In the genomic region with DNA sequence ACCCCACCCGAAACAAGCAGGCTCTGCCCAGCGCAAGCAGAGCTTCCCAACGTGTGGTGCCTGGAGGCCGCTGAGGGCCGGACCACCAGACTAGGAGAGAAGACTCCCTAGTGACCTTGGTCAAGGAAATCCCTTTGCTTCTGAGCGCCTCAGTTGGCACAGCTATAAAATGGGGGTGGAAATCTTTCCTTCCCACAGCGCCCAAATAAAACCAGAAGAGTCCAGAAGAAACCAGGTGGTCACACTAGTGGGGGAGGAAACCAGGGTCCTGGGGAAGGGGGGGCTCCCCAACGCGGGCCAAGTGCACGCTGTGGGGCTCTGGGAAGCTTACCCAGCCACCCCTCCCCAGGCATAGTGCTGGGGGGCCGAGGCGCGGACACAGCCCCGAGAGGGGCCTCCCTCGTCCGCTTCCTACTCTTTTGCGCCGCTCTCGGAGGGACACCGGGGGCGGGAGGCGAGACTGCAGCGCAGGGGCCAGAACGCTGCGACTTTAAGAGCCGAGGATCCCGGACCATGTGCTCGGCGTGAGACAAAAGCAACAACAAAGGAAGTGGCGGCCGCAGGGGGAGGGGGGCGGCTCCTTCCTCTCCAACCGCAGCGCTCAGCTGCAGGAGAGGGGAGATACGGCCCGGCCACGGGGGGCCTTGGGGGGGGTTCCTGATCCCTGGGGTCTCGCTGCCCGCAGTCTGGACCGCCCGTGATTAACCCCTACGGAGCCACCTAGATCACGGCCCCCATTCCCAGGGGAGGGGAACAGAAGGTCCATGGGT, we compare ENCODE assay signal across 1 cellular context.
A peak's percentile ranks its signal among the peaks of the same experiment; 100 is the strongest.
TF ChIP-seq lines count a peak whose summit lies in the region.

No MANE protein-coding gene starts in this region.

TF ChIP-seq in K562, 482 proteins besides CTCF, POLR2A, EP300 and RAD21 (continued from another document and continues in another):
- TF ChIP-seq STAT6 (CRISPR knock-in tag; IDR thresholded peaks at IDR 0.05) (no peak), ESRRA (IDR thresholded peaks at IDR 0.05; ENCODE audit: borderline replicate concordance, low read depth) (peak; percentile 77), PHF8 (IDR thresholded peaks at IDR 0.05; ENCODE audit: borderline replicate concordance, low read length) (peak; percentile 31; the same call in 1 of the 2 replicates), MEIS2 (IDR thresholded peaks at IDR 0.05; ENCODE audit: partially characterized antibody) (no peak), SIN3A (IDR thresholded peaks at IDR 0.05; ENCODE audit: borderline replicate concordance in 2 of 2, control insufficient read depth in 1 of 2, low read depth in 2 of 2, low read length in 2 of 2) (peak; percentile 73 to 80; a peak in 2 of 4 replicates), SAFB (IDR thresholded peaks at IDR 0.05; ENCODE audit: borderline replicate concordance, low read depth, low read length) (no peak), ZBTB2 (IDR thresholded peaks at IDR 0.05) (no peak), ZNF644 (tag; IDR thresholded peaks at IDR 0.05; ENCODE audit: low read depth) (no peak), MAZ (CRISPR knock-in tag; conservative IDR thresholded peaks at IDR 0.05 in 1 of 2, IDR thresholded peaks at IDR 0.05 in 1 of 2) (peak in 1 of 2 experiments; percentile 61; a peak in 2 of 4 replicates), CCAR2 (IDR thresholded peaks at IDR 0.05; ENCODE audit: low read depth, low read length) (no peak), CREBBP (IDR thresholded peaks at IDR 0.05; ENCODE audit: low read depth, low read length) (no peak), E2F1 (CRISPR knock-in tag; IDR thresholded peaks at IDR 0.05) (no peak), SMAD1 (IDR thresholded peaks at IDR 0.05; ENCODE audit: low read depth, low read length, partially characterized antibody) (no peak), ZNF561 (CRISPR knock-in tag; conservative IDR thresholded peaks at IDR 0.05) (no peak), TBP (optimal IDR thresholded peaks at IDR 0.05; ENCODE audit: low read depth, low read length) (peak; percentile 58), ZC3H8 (IDR thresholded peaks at IDR 0.05) (no peak), ZNF75A (CRISPR knock-in tag; IDR thresholded peaks at IDR 0.05) (no peak), BRF1 (IDR thresholded peaks at IDR 0.05; ENCODE audit: borderline replicate concordance, extremely low read depth, insufficient read length) (no peak), ZBTB11 (CRISPR knock-in tag; IDR thresholded peaks at IDR 0.05) (no peak), ZNF395 (CRISPR knock-in tag; IDR thresholded peaks at IDR 0.05) (no peak), ATF3 (IDR thresholded peaks at IDR 0.05) (no peak), ATF3 (CRISPR knock-in tag; conservative IDR thresholded peaks at IDR 0.05) (no peak), COPS2 (conservative IDR thresholded peaks at IDR 0.05) (no peak), SRSF7 (optimal IDR thresholded peaks at IDR 0.05; ENCODE audit: low read depth, low read length) (no peak), TAF9B (IDR thresholded peaks at IDR 0.05; ENCODE audit: partially characterized antibody) (no peak), MCM3 (IDR thresholded peaks at IDR 0.05) (no peak), SIN3B (IDR thresholded peaks at IDR 0.05; ENCODE audit: low read depth) (no peak), ZNF121 (CRISPR knock-in tag; conservative IDR thresholded peaks at IDR 0.05) (no peak), FOXK1 (CRISPR knock-in tag; IDR thresholded peaks at IDR 0.05; ENCODE audit: borderline replicate concordance) (peak; percentile 27; the same call in 1 of the 2 replicates), ZNF239 (CRISPR knock-in tag; IDR thresholded peaks at IDR 0.05) (no peak), CBX8 (IDR thresholded peaks at IDR 0.05; ENCODE audit: borderline replicate concordance, extremely low read depth, low read depth, low read length, poor library complexity, severe bottlenecking) (no peak), HDAC6 (IDR thresholded peaks at IDR 0.05; ENCODE audit: low read depth, low read length) (no peak), ZC3H11A (IDR thresholded peaks at IDR 0.05; ENCODE audit: low read depth, low read length) (no peak), MLLT1 (IDR thresholded peaks at IDR 0.05) (no peak), DDX20 (tag; IDR thresholded peaks at IDR 0.05; ENCODE audit: low read depth) (no peak), CEBPB (tag; IDR thresholded peaks at IDR 0.05) (no peak), NUFIP1 (IDR thresholded peaks at IDR 0.05; ENCODE audit: partially characterized antibody) (no peak), RBM15 (IDR thresholded peaks at IDR 0.05; ENCODE audit: insufficient read depth, low read length) (no peak), FOXJ3 (CRISPR knock-in tag; IDR thresholded peaks at IDR 0.05) (no peak), POLR2B (IDR thresholded peaks at IDR 0.05; ENCODE audit: low read depth, partially characterized antibody) (no peak), ZNF316 (IDR thresholded peaks at IDR 0.05) (no peak), FOXK2 (conservative IDR thresholded peaks at IDR 0.05 in 1 of 2, IDR thresholded peaks at IDR 0.05 in 1 of 2; ENCODE audit: low read depth in 2 of 2) (peak; percentile 94 to 97), ZNF133 (CRISPR knock-in tag; IDR thresholded peaks at IDR 0.05) (no peak), NCOA6 (IDR thresholded peaks at IDR 0.05) (no peak), POLR2G (IDR thresholded peaks at IDR 0.05; ENCODE audit: low read depth, low read length) (peak; percentile 67), RB1 (IDR thresholded peaks at IDR 0.05; ENCODE audit: low read depth) (peak; percentile 31; the same call in 1 of the 2 replicates), PRPF4 (IDR thresholded peaks at IDR 0.05; ENCODE audit: insufficient read depth, low read depth, low read length, poor library complexity, severe bottlenecking) (no peak), PHTF2 (CRISPR knock-in tag; IDR thresholded peaks at IDR 0.05) (no peak), KDM2B (CRISPR knock-in tag; IDR thresholded peaks at IDR 0.05) (no peak), MAFK (IDR thresholded peaks at IDR 0.05; ENCODE audit: low read length) (no peak)
- TF ChIP-seq, protein P1, sequence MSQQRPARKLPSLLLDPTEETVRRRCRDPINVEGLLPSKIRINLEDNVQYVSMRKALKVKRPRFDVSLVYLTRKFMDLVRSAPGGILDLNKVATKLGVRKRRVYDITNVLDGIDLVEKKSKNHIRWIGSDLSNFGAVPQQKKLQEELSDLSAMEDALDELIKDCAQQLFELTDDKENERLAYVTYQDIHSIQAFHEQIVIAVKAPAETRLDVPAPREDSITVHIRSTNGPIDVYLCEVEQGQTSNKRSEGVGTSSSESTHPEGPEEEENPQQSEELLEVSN (IDR thresholded peaks at IDR 0.05; ENCODE audit: borderline replicate concordance in 1 of 2, extremely low read depth in 1 of 2, insufficient read depth in 1 of 2, insufficient read length in 1 of 2, low read depth in 1 of 2, low read length in 1 of 2, poor library complexity in 1 of 2, severe bottlenecking in 1 of 2), result peak; percentile 30 to 61
